In the genomic region with DNA sequence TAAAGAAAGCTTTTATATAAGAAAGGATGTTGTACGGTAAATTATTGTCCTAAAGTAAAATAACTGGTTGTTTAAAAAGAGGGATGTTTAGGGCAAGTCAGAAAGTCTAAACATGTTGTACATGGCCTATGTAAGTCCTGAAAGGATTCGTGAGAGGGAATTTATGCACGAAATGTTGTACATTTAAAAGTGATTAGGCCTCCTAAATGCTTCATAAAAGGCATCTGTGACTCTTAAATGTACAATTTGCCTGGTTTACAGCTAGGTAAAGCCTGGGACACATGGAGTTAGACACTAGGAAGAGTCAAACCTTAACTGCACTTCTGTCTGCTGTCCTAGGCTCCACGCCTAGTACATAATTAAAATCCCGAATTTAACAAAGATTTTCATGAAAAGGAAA, we compare ENCODE assay signal across 2 cellular contexts.
TF ChIP-seq lines count a peak whose summit lies in the region.

No MANE protein-coding gene starts in this region.

TF ChIP-seq in HEK293, 187 proteins besides CTCF, POLR2A, EP300 and RAD21:
- TF ChIP-seq, protein P1, sequence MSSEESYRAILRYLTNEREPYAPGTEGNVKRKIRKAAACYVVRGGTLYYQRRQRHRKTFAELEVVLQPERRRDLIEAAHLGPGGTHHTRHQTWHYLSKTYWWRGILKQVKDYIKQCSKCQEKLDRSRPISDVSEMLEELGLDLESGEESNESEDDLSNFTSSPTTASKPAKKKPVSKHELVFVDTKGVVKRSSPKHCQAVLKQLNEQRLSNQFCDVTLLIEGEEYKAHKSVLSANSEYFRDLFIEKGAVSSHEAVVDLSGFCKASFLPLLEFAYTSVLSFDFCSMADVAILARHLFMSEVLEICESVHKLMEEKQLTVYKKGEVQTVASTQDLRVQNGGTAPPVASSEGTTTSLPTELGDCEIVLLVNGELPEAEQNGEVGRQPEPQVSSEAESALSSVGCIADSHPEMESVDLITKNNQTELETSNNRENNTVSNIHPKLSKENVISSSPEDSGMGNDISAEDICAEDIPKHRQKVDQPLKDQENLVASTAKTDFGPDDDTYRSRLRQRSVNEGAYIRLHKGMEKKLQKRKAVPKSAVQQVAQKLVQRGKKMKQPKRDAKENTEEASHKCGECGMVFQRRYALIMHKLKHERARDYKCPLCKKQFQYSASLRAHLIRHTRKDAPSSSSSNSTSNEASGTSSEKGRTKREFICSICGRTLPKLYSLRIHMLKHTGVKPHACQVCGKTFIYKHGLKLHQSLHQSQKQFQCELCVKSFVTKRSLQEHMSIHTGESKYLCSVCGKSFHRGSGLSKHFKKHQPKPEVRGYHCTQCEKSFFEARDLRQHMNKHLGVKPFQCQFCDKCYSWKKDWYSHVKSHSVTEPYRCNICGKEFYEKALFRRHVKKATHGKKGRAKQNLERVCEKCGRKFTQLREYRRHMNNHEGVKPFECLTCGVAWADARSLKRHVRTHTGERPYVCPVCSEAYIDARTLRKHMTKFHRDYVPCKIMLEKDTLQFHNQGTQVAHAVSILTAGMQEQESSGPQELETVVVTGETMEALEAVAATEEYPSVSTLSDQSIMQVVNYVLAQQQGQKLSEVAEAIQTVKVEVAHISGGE (tag by site-specific recombination; conservative IDR thresholded peaks at IDR 0.05; ENCODE audit: low read depth), result no peak
- TF ChIP-seq SETDB1 (IDR thresholded peaks at IDR 0.05; ENCODE audit: insufficient read length, low read length) (peak; percentile 94), TRIM28 (IDR thresholded peaks at IDR 0.05; ENCODE audit: borderline replicate concordance, low read length) (peak; percentile 79; the same call in 1 of the 2 replicates), ZNF544 (tag by site-specific recombination; IDR thresholded peaks at IDR 0.05) (no peak), ZNF10 (tag by site-specific recombination; IDR thresholded peaks at IDR 0.05) (no peak), KLF8 (tag by site-specific recombination; IDR thresholded peaks at IDR 0.05) (no peak)
- TF ChIP-seq, protein P2, sequence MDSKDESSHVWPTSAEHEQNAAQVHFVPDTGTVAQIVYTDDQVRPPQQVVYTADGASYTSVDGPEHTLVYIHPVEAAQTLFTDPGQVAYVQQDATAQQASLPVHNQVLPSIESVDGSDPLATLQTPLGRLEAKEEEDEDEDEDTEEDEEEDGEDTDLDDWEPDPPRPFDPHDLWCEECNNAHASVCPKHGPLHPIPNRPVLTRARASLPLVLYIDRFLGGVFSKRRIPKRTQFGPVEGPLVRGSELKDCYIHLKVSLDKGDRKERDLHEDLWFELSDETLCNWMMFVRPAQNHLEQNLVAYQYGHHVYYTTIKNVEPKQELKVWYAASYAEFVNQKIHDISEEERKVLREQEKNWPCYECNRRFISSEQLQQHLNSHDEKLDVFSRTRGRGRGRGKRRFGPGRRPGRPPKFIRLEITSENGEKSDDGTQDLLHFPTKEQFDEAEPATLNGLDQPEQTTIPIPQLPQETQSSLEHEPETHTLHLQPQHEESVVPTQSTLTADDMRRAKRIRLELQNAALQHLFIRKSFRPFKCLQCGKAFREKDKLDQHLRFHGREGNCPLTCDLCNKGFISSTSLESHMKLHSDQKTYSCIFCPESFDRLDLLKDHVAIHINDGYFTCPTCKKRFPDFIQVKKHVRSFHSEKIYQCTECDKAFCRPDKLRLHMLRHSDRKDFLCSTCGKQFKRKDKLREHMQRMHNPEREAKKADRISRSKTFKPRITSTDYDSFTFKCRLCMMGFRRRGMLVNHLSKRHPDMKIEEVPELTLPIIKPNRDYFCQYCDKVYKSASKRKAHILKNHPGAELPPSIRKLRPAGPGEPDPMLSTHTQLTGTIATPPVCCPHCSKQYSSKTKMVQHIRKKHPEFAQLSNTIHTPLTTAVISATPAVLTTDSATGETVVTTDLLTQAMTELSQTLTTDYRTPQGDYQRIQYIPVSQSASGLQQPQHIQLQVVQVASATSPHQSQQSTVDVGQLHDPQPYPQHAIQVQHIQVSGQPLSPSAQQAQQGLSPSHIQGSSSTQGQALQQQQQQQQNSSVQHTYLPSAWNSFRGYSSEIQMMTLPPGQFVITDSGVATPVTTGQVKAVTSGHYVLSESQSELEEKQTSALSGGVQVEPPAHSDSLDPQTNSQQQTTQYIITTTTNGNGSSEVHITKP (tag by site-specific recombination; IDR thresholded peaks at IDR 0.05), result no peak

TF ChIP-seq in H1, 55 proteins besides CTCF, POLR2A, EP300 and RAD21:
- TF ChIP-seq EGR1 (IDR thresholded peaks at IDR 0.05; ENCODE audit: borderline replicate concordance, low read depth, low read length) (no peak), ASH2L (IDR thresholded peaks at IDR 0.05; ENCODE audit: low read length) (no peak)
